8 cellular contexts compared by ENCODE assay signal in genomic region chr6:18265099-18265372, GRCh38.
A peak's percentile ranks its signal among the peaks of the same experiment; 100 is the strongest.
DNase-seq lines count a peak whose midpoint lies in the region; ATAC-seq and TF ChIP-seq lines count a peak whose summit lies in the region.

No MANE protein-coding gene starts in this region.

- H3K9me3 Mint-ChIP-seq in stimulated activated naive B cell treated with anti-CD40 and anti-IgM and Interleukin-4, amounts not matched to agents 10 μg/mL and 1 μg/mL and 100 μg/mL, for 72 hours: peaks cover 0 to 3% of the 10 kb centered on the region in 2 donors

- peak overlapping the region; percentile 95 to 98 for H3K4me3 Mint-ChIP-seq in stimulated activated naive B cell treated with anti-CD40 and anti-IgM and Interleukin-4, amounts not matched to agents 10 μg/mL and 1 μg/mL and 100 μg/mL, for 72 hours

- H3K36me3 Mint-ChIP-seq in stimulated activated naive B cell treated with anti-CD40 and anti-IgM and Interleukin-4, amounts not matched to agents 10 μg/mL and 1 μg/mL and 100 μg/mL, for 72 hours: peaks cover 9 to 33% of the 10 kb centered on the region in 2 donors

- peak overlapping the region; percentile 87 for H3K27ac Mint-ChIP-seq in stimulated activated naive B cell treated with anti-CD40 and anti-IgM and Interleukin-4, amounts not matched to agents 10 μg/mL and 1 μg/mL and 100 μg/mL, for 72 hours

- H3K27ac ChIP-seq in WERI-Rb-1: peak overlapping the region; percentile 100
- H3K27ac ChIP-seq in iPS DF 6.9 (ENCODE audit: low read length): no peak overlapping the region

- peaks cover 30 to 45% of the 10 kb centered on the region in 2 donors for H3K4me1 Mint-ChIP-seq in stimulated activated naive B cell treated with anti-CD40 and anti-IgM and Interleukin-4, amounts not matched to agents 10 μg/mL and 1 μg/mL and 100 μg/mL, for 72 hours

- no peaks in the 10 kb centered on the region for H3K27me3 Mint-ChIP-seq in stimulated activated naive B cell treated with anti-CD40 and anti-IgM and Interleukin-4, amounts not matched to agents 10 μg/mL and 1 μg/mL and 100 μg/mL, for 72 hours

- H3K27me3 ChIP-seq in WERI-Rb-1 (ENCODE audit: insufficient read depth, low read depth, severe bottlenecking): no peaks in the 10 kb centered on the region
- no peaks in the 10 kb centered on the region for H3K27me3 ChIP-seq in iPS DF 6.9 (ENCODE audit: control insufficient read depth, insufficient read depth, low read length)

- DNase-seq in DMS79 treated with DMSO at 0.1 percent for 48 hours (lab: John Stamatoyannopoulos, UW): peak; percentile 57
- no peak for DNase-seq in DMS79 (lab: John Stamatoyannopoulos, UW)
- DNase-seq in WERI-Rb-1: no peak
- no peak for DNase-seq in iPS DF 6.9 (ENCODE audit: low read depth, low spot score)
- DNase-seq in stimulated activated naive B cell treated with anti-CD40 and anti-IgM and Interleukin-4, amounts not matched to agents 10 μg/mL and 1 μg/mL and 100 μg/mL, for 72 hours: no peak
- no peak for DNase-seq in AG08395 (ENCODE audit: low spot score)
- no peak for DNase-seq in cerebellar nuclear complex (lab: John Stamatoyannopoulos, UW)

- H3K4me3 ChIP-seq in WERI-Rb-1 (ENCODE audit: low read depth, low read length) (peak overlapping the region; percentile 68), iPS DF 6.9 (ENCODE audit: low read length) (peak overlapping the region; percentile 98; the same call in 1 of the 2 replicates)

- no peak for ATAC-seq in stimulated activated naive B cell treated with anti-CD40 and anti-IgM and Interleukin-4, amounts not matched to agents 10 μg/mL and 1 μg/mL and 100 μg/mL, for 72 hours (replicated peaks)
- no peak for ATAC-seq in GM19328 (IDR thresholded peaks at IDR 0.05; ENCODE audit: unreplicated experiment)

- H3K36me3 ChIP-seq in WERI-Rb-1 (peaks cover 37% of the 10 kb centered on the region), iPS DF 6.9 (ENCODE audit: control insufficient read depth, insufficient read depth, low read length) (no peaks in the 10 kb centered on the region)

- WGBS in iPS DF 6.9 (ENCODE audit: insufficient coverage, insufficient read length): no CpG with 5 or more reads among the region's 2 CpGs

- no peak for TF ChIP-seq CTCF in WERI-Rb-1 (IDR thresholded peaks at IDR 0.05; ENCODE audit: low read depth, low read length)

- H3K4me1 ChIP-seq in iPS DF 6.9 (ENCODE audit: control insufficient read depth, insufficient read depth, low read length): peaks cover 2% of the 10 kb centered on the region; the same call in 1 of the 2 replicates

- H3K9me3 ChIP-seq in WERI-Rb-1 (ENCODE audit: severe bottlenecking): peaks cover 8% of the 10 kb centered on the region
- no peaks in the 10 kb centered on the region for H3K9me3 ChIP-seq in iPS DF 6.9 (ENCODE audit: control insufficient read depth, insufficient read depth, low read length)
